In the genomic region with DNA sequence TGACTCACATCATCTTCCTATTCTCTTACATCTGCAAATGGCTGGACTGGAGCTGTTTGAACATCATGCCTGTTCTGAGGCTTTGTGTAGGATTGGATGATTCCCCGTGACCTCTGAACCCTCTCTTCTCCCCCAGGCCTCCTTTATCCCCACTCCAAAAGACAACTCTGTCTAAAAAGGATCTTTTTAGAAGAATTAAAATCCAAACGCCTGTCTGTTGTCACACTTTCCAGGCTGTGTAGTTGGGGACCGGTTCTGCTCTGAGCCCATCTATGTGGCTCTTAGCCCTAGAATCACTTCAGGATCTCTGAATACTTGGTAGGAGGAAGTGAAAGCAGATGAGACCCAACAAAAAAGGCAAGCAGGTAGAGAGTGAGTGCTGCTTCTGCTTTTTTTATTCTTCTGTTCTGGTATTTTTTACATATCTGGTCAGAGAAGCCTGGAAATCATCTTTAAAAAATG, we compare ENCODE assay signal across 10 cellular contexts. TPM values are rescaled to one million over a fixed set of nuclear protein-coding genes. Genes with fewer than 3 reads are reported as not detected.
DNase-seq lines count a peak whose midpoint lies in the region; ATAC-seq and TF ChIP-seq lines count a peak whose summit lies in the region.
"Had no signal": no experiment of that assay in that cellular context is flagged by ENCODE, and none has a peak within 500 bp of the region (broad histone marks: within the 10 kb centered on the region; RNA-seq: fewer than 3 reads in every experiment).

No MANE protein-coding gene starts in this region.

- peaks cover 15% of the 10 kb centered on the region for H3K9me3 Mint-ChIP-seq in T-helper 1 cell treated with Interleukin-12 subunit alpha and Interleukin-12 subunit beta and Interleukin-4 antibody, amounts not matched to agents 30 μg/mL and 1 μg/mL, for 36 hours
- H3K9me3 Mint-ChIP-seq in stimulated activated effector memory CD8-positive, alpha-beta T cell treated with anti-CD3 and anti-CD28 coated beads, Interleukin-12 subunit alpha, Interleukin-12 subunit beta, amount 100 ng/mL, for 72 hours, result peaks cover 5% of the 10 kb centered on the region

- H3K4me3 ChIP-seq in mesendoderm (ENCODE audit: low read length), result no peak overlapping the region
- H3K4me3 ChIP-seq in PC-9, result no peak overlapping the region

- H3K4me3 Mint-ChIP-seq in T-helper 1 cell treated with Interleukin-12 subunit alpha and Interleukin-12 subunit beta and Interleukin-4 antibody, amounts not matched to agents 30 μg/mL and 1 μg/mL, for 36 hours, result peak overlapping the region; percentile 87
- peak overlapping the region; percentile 90 for H3K4me3 Mint-ChIP-seq in stimulated activated effector memory CD8-positive, alpha-beta T cell treated with anti-CD3 and anti-CD28 coated beads, Interleukin-12 subunit alpha, Interleukin-12 subunit beta, amount 100 ng/mL, for 72 hours

- peak; percentile 33 to 37 for ATAC-seq in activated CD4-positive, CD25-positive, alpha-beta regulatory T cell treated with anti-CD3 and anti-CD28 coated beads, Interleukin-2, amount 50 U/mL, for 24 hours
- peak; percentile 51 for ATAC-seq in HG03039 (IDR thresholded peaks at IDR 0.05; ENCODE audit: unreplicated experiment)
- peak; percentile 53 for ATAC-seq in stimulated activated effector memory CD8-positive, alpha-beta T cell treated with anti-CD3 and anti-CD28 coated beads, Interleukin-12 subunit alpha, Interleukin-12 subunit beta, amount 100 ng/mL, for 72 hours

- no peaks in the 10 kb centered on the region for H3K27me3 Mint-ChIP-seq in T-helper 1 cell treated with Interleukin-12 subunit alpha and Interleukin-12 subunit beta and Interleukin-4 antibody, amounts not matched to agents 30 μg/mL and 1 μg/mL, for 36 hours (ENCODE audit: low read depth)

- no peak overlapping the region for H3K18ac ChIP-seq in mesendoderm (ENCODE audit: low read length)

- H3K9me2 ChIP-seq in PC-9 (ENCODE audit: insufficient read depth), result no peaks in the 10 kb centered on the region

- no peak overlapping the region for H2AK5ac ChIP-seq in mesendoderm (ENCODE audit: low read length)

- intact Hi-C loops in PC-9 (cut with micrococcal nuclease; ENCODE audit: unreplicated experiment), result no loop called here

- H3K36me3 Mint-ChIP-seq in T-helper 1 cell treated with Interleukin-12 subunit alpha and Interleukin-12 subunit beta and Interleukin-4 antibody, amounts not matched to agents 30 μg/mL and 1 μg/mL, for 36 hours (ENCODE audit: low read depth), result peaks cover 29% of the 10 kb centered on the region
- peaks cover 39% of the 10 kb centered on the region for H3K36me3 Mint-ChIP-seq in stimulated activated effector memory CD8-positive, alpha-beta T cell treated with anti-CD3 and anti-CD28 coated beads, Interleukin-12 subunit alpha, Interleukin-12 subunit beta, amount 100 ng/mL, for 72 hours

- no peak overlapping the region for H4K5ac ChIP-seq in mesendoderm (ENCODE audit: low read length)

- H3K79me1 ChIP-seq in mesendoderm (ENCODE audit: low read length), result no peaks in the 10 kb centered on the region

- H3K9me3 ChIP-seq in PC-9 (ENCODE audit: insufficient read depth, low read depth), result peaks cover 10% of the 10 kb centered on the region; the same call in 1 of the 2 replicates

- H3K4me2 ChIP-seq in mesendoderm (ENCODE audit: low read length) (no peak overlapping the region), PC-9 (no peak overlapping the region)

- H2AFZ ChIP-seq in PC-9, result no peak overlapping the region

- DNase-seq in activated CD4-positive, CD25-positive, alpha-beta regulatory T cell (lab: John Stamatoyannopoulos, UW), result no peak
- peak in 1 of 2 donors; percentile 58 for DNase-seq in stimulated activated effector memory CD8-positive, alpha-beta T cell treated with anti-CD3 and anti-CD28 coated beads, Interleukin-12 subunit alpha, Interleukin-12 subunit beta, amount 100 ng/mL, for 72 hours (ENCODE audit: low spot score in 2 of 2)
- no peak for DNase-seq in mesendoderm
- DNase-seq in RKO (ENCODE audit: low spot score), result no peak
- no peak for DNase-seq in PC-9
- DNase-seq: Kasumi-1 had no signal

- no peak overlapping the region for H2BK120ac ChIP-seq in mesendoderm (ENCODE audit: low read depth, low read length)

- H3F3A ChIP-seq in PC-9 (ENCODE audit: insufficient read depth, low read depth), result peaks cover 8% of the 10 kb centered on the region; the same call in 1 of the 2 replicates

- no peaks in the 10 kb centered on the region for H4K20me1 ChIP-seq in PC-9 (ENCODE audit: insufficient read depth)

- no peak overlapping the region for H3K9ac ChIP-seq in mesendoderm (ENCODE audit: low read length)

- TF ChIP-seq CTCF in PC-9 (conservative IDR thresholded peaks at IDR 0.05), result no peak

- no peak overlapping the region for H3K4ac ChIP-seq in mesendoderm (ENCODE audit: low read depth, low read length)

- H3K4me1 ChIP-seq in mesendoderm (ENCODE audit: control insufficient read depth, low read depth, low read length), result no peaks in the 10 kb centered on the region
- H3K4me1 ChIP-seq in PC-9 (replicated peaks; ENCODE audit: insufficient read depth), result peaks cover 31% of the 10 kb centered on the region

- H4K8ac ChIP-seq in mesendoderm (ENCODE audit: low read depth, low read length), result no peak overlapping the region

- H3K27ac ChIP-seq in mesendoderm (ENCODE audit: low read depth, low read length) (no peak overlapping the region), PC-9 (no peak overlapping the region)
- H3K27ac ChIP-seq: 22Rv1 had no signal

- no peaks in the 10 kb centered on the region for H3K27me3 ChIP-seq in mesendoderm (ENCODE audit: insufficient read depth, low read length, poor library complexity)
- H3K27me3 ChIP-seq in PC-9 (ENCODE audit: insufficient read depth, low read depth), result no peaks in the 10 kb centered on the region

- WGBS in mesendoderm (ENCODE audit: extremely low coverage, insufficient coverage, low lambda C conversion rate), result no CpG with 5 or more reads among the region's 3 CpGs

- no peaks in the 10 kb centered on the region for H3K79me2 ChIP-seq in mesendoderm (ENCODE audit: control insufficient read depth, insufficient read depth, low read length)
- H3K79me2 ChIP-seq in PC-9 (ENCODE audit: low read depth), result no peaks in the 10 kb centered on the region

- POLR2A ChIA-PET in PC-9 (lab: Charles Lee; ENCODE audit: unreplicated experiment), result no interaction called here

- no TSS peak for BruUV-seq in PC-9 (replicated peaks; lab: Mats Ljungman, UMichigan)

- H3K36me3 ChIP-seq in mesendoderm (ENCODE audit: control insufficient read depth, insufficient read depth, low read length) (no peaks in the 10 kb centered on the region), PC-9 (ENCODE audit: low read depth) (no peaks in the 10 kb centered on the region)

- no peak overlapping the region for H3K56ac ChIP-seq in mesendoderm (ENCODE audit: low read length)

- no peak overlapping the region for H2BK15ac ChIP-seq in mesendoderm (replicated peaks; ENCODE audit: low read depth)

- H3K23ac ChIP-seq in mesendoderm (ENCODE audit: low read length), result no peak overlapping the region

- H3K27ac Mint-ChIP-seq in T-helper 1 cell treated with Interleukin-12 subunit alpha and Interleukin-12 subunit beta and Interleukin-4 antibody, amounts not matched to agents 30 μg/mL and 1 μg/mL, for 36 hours, result peak overlapping the region; percentile 93
- peak overlapping the region; percentile 99 for H3K27ac Mint-ChIP-seq in stimulated activated effector memory CD8-positive, alpha-beta T cell treated with anti-CD3 and anti-CD28 coated beads, Interleukin-12 subunit alpha, Interleukin-12 subunit beta, amount 100 ng/mL, for 72 hours

- CTCF ChIA-PET in PC-9 (lab: Charles Lee), result no interaction called here

- H2BK5ac ChIP-seq in mesendoderm (ENCODE audit: low read length), result no peak overlapping the region

- peaks cover 69% of the 10 kb centered on the region for H3K4me1 Mint-ChIP-seq in T-helper 1 cell treated with Interleukin-12 subunit alpha and Interleukin-12 subunit beta and Interleukin-4 antibody, amounts not matched to agents 30 μg/mL and 1 μg/mL, for 36 hours (ENCODE audit: low read depth)
- peaks cover 80% of the 10 kb centered on the region for H3K4me1 Mint-ChIP-seq in stimulated activated effector memory CD8-positive, alpha-beta T cell treated with anti-CD3 and anti-CD28 coated beads, Interleukin-12 subunit alpha, Interleukin-12 subunit beta, amount 100 ng/mL, for 72 hours

RNA-seq across cellular contexts. Expression of gene SP140, which starts 0.6 kb away (rescaled TPM):
- 2.5 TPM for polyA plus RNA-seq in mesendoderm (2013, experiment 1 of 2)
- 2.4 TPM for polyA plus RNA-seq in mesendoderm (2013, experiment 2 of 2)
- 0.58 and 0.83 TPM in 2 replicates for total RNA-seq in PC-9 (2021)

RNA-seq across cellular contexts. Expression of gene SP110, which starts 6.3 kb away (rescaled TPM):
- 11.3 TPM for polyA plus RNA-seq in mesendoderm (2013, experiment 1 of 2)
- polyA plus RNA-seq in mesendoderm (2013, experiment 2 of 2), result 10.7 TPM
- 6.8 and 10.5 TPM in 2 replicates for total RNA-seq in PC-9 (2021)
